ENCODE assay signal across 15 cellular contexts in genomic region chr3:185042357-185042756, GRCh38.
"Had no signal": no experiment of that assay in that cellular context is flagged by ENCODE, and none has a peak within 500 bp of the region (broad histone marks: within the 10 kb centered on the region; RNA-seq: fewer than 3 reads in every experiment).

No MANE protein-coding gene starts in this region.

- ATAC-seq: foreskin keratinocyte; naive thymus-derived CD4-positive, alpha-beta T cell had no signal

- H3K36me3 ChIP-seq: uterus had no signal

- H3K27me3 ChIP-seq: esophagus squamous epithelium, foreskin keratinocyte, uterus had no signal

- H3K4me3 ChIP-seq: esophagus squamous epithelium, lung, uterus had no signal

- DNase-seq: esophagus squamous epithelium; foreskin keratinocyte; immature natural killer cell; left ventricle myocardium superior; naive thymus-derived CD4-positive, alpha-beta T cell; nephron progenitor cell; posterior cingulate gyrus; small intestine; stimulated activated CD4-positive, alpha-beta T cell treated with anti-CD3 and anti-CD28 coated beads, Interleukin-12 subunit alpha, Interleukin-12 subunit beta, amount 100 ng/mL, for 4 hours; stimulated activated CD4-positive, alpha-beta T cell treated with anti-CD3 and anti-CD28 coated beads, Interleukin-2, amount 100 ng/mL, for 48 hours; stimulated activated naive CD4-positive, alpha-beta T cell treated with Interleukin-2 at 50 U/mL for 16 hours; trophoblast cell; uterus had no signal

- H3K27ac ChIP-seq: esophagus squamous epithelium, foreskin keratinocyte, uterus had no signal

- FAIRE-seq: keratinocyte, small intestine had no signal

- H3K9me3 ChIP-seq: esophagus squamous epithelium, uterus had no signal
